ENCODE assay signal across 1 cellular context in the genomic region with DNA sequence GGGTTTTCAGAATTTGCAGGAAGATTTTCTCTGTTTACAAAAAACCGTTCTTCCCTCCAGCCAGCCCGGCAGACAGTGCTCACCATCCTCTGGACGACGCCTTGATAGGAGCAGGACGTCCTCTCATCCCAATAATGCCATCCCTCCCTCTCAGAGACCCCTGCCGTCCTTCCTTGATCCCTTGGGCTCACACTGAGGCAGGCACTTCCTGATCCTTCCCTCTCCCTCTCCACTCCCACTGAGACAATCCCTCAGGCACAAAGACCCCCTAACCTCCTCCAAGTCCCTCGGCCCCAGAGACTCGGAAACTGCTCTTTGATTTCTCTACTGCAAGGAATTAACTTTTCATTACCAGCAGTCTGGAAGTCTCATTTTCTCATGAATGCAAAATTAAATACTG.
TF ChIP-seq lines count a peak whose summit lies in the region.

No MANE protein-coding gene starts in this region.

TF ChIP-seq in GM23338, 12 proteins besides CTCF, POLR2A, EP300 and RAD21:
- TF ChIP-seq, protein P1, sequence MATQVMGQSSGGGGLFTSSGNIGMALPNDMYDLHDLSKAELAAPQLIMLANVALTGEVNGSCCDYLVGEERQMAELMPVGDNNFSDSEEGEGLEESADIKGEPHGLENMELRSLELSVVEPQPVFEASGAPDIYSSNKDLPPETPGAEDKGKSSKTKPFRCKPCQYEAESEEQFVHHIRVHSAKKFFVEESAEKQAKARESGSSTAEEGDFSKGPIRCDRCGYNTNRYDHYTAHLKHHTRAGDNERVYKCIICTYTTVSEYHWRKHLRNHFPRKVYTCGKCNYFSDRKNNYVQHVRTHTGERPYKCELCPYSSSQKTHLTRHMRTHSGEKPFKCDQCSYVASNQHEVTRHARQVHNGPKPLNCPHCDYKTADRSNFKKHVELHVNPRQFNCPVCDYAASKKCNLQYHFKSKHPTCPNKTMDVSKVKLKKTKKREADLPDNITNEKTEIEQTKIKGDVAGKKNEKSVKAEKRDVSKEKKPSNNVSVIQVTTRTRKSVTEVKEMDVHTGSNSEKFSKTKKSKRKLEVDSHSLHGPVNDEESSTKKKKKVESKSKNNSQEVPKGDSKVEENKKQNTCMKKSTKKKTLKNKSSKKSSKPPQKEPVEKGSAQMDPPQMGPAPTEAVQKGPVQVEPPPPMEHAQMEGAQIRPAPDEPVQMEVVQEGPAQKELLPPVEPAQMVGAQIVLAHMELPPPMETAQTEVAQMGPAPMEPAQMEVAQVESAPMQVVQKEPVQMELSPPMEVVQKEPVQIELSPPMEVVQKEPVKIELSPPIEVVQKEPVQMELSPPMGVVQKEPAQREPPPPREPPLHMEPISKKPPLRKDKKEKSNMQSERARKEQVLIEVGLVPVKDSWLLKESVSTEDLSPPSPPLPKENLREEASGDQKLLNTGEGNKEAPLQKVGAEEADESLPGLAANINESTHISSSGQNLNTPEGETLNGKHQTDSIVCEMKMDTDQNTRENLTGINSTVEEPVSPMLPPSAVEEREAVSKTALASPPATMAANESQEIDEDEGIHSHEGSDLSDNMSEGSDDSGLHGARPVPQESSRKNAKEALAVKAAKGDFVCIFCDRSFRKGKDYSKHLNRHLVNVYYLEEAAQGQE (IDR thresholded peaks at IDR 0.05; ENCODE audit: unreplicated experiment) = no peak
- TF ChIP-seq STAT1 (IDR thresholded peaks at IDR 0.05; ENCODE audit: unreplicated experiment) (no peak), ZNF114 (CRISPR knock-in tag; IDR thresholded peaks at IDR 0.05) (no peak), POLR2AphosphoS5 (IDR thresholded peaks at IDR 0.05; ENCODE audit: low read depth) (no peak), EZH2phosphoT487 (IDR thresholded peaks at IDR 0.05; ENCODE audit: unreplicated experiment) (no peak), CREB1 (CRISPR knock-in tag; IDR thresholded peaks at IDR 0.05; ENCODE audit: low read depth) (no peak), ZNF331 (CRISPR knock-in tag; IDR thresholded peaks at IDR 0.05; ENCODE audit: low read depth) (no peak), EZH2 (IDR thresholded peaks at IDR 0.05; ENCODE audit: low read depth, unreplicated experiment) (no peak), NANOG (IDR thresholded peaks at IDR 0.05; ENCODE audit: borderline replicate concordance) (no peak)
- TF ChIP-seq, protein P2, sequence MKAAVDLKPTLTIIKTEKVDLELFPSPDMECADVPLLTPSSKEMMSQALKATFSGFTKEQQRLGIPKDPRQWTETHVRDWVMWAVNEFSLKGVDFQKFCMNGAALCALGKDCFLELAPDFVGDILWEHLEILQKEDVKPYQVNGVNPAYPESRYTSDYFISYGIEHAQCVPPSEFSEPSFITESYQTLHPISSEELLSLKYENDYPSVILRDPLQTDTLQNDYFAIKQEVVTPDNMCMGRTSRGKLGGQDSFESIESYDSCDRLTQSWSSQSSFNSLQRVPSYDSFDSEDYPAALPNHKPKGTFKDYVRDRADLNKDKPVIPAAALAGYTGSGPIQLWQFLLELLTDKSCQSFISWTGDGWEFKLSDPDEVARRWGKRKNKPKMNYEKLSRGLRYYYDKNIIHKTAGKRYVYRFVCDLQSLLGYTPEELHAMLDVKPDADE (IDR thresholded peaks at IDR 0.05) = no peak
- TF ChIP-seq, protein P3, sequence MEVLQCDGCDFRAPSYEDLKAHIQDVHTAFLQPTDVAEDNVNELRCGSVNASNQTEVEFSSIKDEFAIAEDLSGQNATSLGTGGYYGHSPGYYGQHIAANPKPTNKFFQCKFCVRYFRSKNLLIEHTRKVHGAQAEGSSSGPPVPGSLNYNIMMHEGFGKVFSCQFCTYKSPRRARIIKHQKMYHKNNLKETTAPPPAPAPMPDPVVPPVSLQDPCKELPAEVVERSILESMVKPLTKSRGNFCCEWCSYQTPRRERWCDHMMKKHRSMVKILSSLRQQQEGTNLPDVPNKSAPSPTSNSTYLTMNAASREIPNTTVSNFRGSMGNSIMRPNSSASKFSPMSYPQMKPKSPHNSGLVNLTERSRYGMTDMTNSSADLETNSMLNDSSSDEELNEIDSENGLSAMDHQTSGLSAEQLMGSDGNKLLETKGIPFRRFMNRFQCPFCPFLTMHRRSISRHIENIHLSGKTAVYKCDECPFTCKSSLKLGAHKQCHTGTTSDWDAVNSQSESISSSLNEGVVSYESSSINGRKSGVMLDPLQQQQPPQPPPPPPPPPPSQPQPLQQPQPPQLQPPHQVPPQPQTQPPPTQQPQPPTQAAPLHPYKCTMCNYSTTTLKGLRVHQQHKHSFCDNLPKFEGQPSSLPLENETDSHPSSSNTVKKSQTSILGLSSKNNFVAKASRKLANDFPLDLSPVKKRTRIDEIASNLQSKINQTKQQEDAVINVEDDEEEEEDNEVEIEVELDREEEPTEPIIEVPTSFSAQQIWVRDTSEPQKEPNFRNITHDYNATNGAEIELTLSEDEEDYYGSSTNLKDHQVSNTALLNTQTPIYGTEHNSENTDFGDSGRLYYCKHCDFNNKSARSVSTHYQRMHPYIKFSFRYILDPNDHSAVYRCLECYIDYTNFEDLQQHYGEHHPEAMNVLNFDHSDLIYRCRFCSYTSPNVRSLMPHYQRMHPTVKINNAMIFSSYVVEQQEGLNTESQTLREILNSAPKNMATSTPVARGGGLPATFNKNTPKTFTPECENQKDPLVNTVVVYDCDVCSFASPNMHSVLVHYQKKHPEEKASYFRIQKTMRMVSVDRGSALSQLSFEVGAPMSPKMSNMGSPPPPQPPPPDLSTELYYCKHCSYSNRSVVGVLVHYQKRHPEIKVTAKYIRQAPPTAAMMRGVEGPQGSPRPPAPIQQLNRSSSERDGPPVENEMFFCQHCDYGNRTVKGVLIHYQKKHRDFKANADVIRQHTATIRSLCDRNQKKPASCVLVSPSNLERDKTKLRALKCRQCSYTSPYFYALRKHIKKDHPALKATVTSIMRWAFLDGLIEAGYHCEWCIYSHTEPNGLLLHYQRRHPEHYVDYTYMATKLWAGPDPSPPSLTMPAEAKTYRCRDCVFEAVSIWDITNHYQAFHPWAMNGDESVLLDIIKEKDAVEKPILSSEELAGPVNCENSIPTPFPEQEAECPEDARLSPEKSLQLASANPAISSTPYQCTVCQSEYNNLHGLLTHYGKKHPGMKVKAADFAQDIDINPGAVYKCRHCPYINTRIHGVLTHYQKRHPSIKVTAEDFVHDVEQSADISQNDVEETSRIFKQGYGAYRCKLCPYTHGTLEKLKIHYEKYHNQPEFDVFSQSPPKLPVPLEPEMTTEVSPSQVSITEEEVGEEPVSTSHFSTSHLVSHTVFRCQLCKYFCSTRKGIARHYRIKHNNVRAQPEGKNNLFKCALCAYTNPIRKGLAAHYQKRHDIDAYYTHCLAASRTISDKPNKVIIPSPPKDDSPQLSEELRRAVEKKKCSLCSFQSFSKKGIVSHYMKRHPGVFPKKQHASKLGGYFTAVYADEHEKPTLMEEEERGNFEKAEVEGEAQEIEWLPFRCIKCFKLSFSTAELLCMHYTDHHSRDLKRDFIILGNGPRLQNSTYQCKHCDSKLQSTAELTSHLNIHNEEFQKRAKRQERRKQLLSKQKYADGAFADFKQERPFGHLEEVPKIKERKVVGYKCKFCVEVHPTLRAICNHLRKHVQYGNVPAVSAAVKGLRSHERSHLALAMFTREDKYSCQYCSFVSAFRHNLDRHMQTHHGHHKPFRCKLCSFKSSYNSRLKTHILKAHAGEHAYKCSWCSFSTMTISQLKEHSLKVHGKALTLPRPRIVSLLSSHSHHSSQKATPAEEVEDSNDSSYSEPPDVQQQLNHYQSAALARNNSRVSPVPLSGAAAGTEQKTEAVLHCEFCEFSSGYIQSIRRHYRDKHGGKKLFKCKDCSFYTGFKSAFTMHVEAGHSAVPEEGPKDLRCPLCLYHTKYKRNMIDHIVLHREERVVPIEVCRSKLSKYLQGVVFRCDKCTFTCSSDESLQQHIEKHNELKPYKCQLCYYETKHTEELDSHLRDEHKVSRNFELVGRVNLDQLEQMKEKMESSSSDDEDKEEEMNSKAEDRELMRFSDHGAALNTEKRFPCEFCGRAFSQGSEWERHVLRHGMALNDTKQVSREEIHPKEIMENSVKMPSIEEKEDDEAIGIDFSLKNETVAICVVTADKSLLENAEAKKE (CRISPR knock-in tag; IDR thresholded peaks at IDR 0.05) = no peak
